8 cellular contexts compared by ENCODE assay signal in genomic region chr10:13161267-13162012, GRCh38. TPM values are rescaled to one million over a fixed set of nuclear protein-coding genes. Genes with fewer than 3 reads are reported as not detected.
DNase-seq lines count a peak whose midpoint lies in the region; ATAC-seq, FAIRE-seq and TF ChIP-seq lines count a peak whose summit lies in the region.

Gene MCM10 (plus strand): TSS chr10:13161558. CDS start chr10:13164203, 2,645 bp downstream.

- WGBS in HepG2 (ENCODE audit: low lambda C conversion rate) = under 1% methylated on average over 21 of the region's 59 CpGs

- H2AFZ ChIP-seq in HepG2 (ENCODE audit: low read length) = peak within 1 kb of the TSS; percentile 99

- H3K9ac ChIP-seq in HepG2 (ENCODE audit: insufficient read depth, low read depth, low read length) = peak within 1 kb of the TSS; percentile 64

- H3K27me3 ChIP-seq in HepG2 (ENCODE audit: control insufficient read depth in 1 of 2, insufficient read depth in 2 of 2, low read length in 2 of 2) = no peaks in the 10 kb centered on the region

- peak within 1 kb of the TSS; percentile 67 to 87 (median 79) for H3K4me3 ChIP-seq in HepG2 (replicated peaks in 1 of 3; ENCODE audit: insufficient read depth in 1 of 3, low read depth in 2 of 3, low read length in 3 of 3)

- peaks cover 3 to 7% of the 10 kb centered on the region in 2 donors for H3K36me3 Mint-ChIP-seq in CD14-positive monocyte
- H3K36me3 Mint-ChIP-seq in activated CD4-positive, alpha-beta T cell treated with anti-CD3 and anti-CD28 coated beads, Interleukin-2, amount 10 ng/mL, durations not matched to agents 7 days and 5 days (ENCODE audit: low read depth) = peaks cover 18% of the 10 kb centered on the region

- peak within 1 kb of the TSS; percentile 76 to 89 for H3K4me3 Mint-ChIP-seq in CD14-positive monocyte
- peak within 1 kb of the TSS; percentile 92 for H3K4me3 Mint-ChIP-seq in activated CD4-positive, alpha-beta T cell treated with anti-CD3 and anti-CD28 coated beads, Interleukin-2, amount 10 ng/mL, durations not matched to agents 7 days and 5 days

- H3K36me3 ChIP-seq in HepG2 (replicated peaks in 1 of 2; ENCODE audit: control insufficient read depth in 1 of 2, insufficient read depth in 2 of 2, low read length in 2 of 2) = no peaks in the 10 kb centered on the region

- CTCF ChIA-PET in activated CD4-positive, alpha-beta T cell treated with anti-CD3 and anti-CD28 coated beads, Interleukin-2, amount 10 ng/mL, durations not matched to agents 7 days and 5 days (lab: Charles Lee) = interaction anchor here (0.6 to 3.2 kb wide), 14 partner anchors 9 to 556 kb away, joined by 3 to 17 read pairs (median 5); partner anchors contain the start of gene OPTN
- CTCF ChIA-PET in HepG2 (lab: Yijun Ruan, JAX; ENCODE audit: low intra/inter-chr PET ratio, low total read pairs) = interaction anchor here (1.2 to 1.8 kb wide), 3 partner anchors 62 to 278 kb away, joined by 3 to 10 read pairs (median 9); partner anchors contain the start of gene OPTN

- DNase-seq in CD14-positive monocyte (ENCODE audit: low spot score) = peak; percentile 97
- peak; percentile 98 for DNase-seq in NCI-H69 (lab: John Stamatoyannopoulos, UW)
- peak; percentile 99 for DNase-seq in activated CD4-positive, alpha-beta T cell treated with anti-CD3 and anti-CD28 coated beads, Interleukin-2, amount 10 ng/mL, durations not matched to agents 7 days and 5 days
- peak; percentile 100 for DNase-seq in dermis blood vessel endothelial cell
- DNase-seq in HepG2 (ENCODE audit: low spot score) = peak; percentile 98
- DNase-seq in stimulated activated CD4-positive, alpha-beta T cell treated with anti-CD3 and anti-CD28 coated beads, Interleukin-4, amount 100 ng/mL, for 1 hour = peak; percentile 96

- POLR2A ChIA-PET in activated CD4-positive, alpha-beta T cell treated with anti-CD3 and anti-CD28 coated beads, Interleukin-2, amount 10 ng/mL, durations not matched to agents 7 days and 5 days (lab: Charles Lee) = no interaction called here
- POLR2A ChIA-PET in HepG2 (lab: Yijun Ruan, JAX) = interaction anchor here (0.8 to 1.9 kb wide), 2 partner anchors 137 to 141 kb away, joined by 3 to 7 read pairs; no protein-coding TSS in a partner anchor

- H3K27ac ChIP-seq in HepG2 (ENCODE audit: extremely low read length, insufficient read depth, low read length) = peak within 1 kb of the TSS; percentile 34

- BruUV-seq in HepG2 (replicated peaks; lab: Mats Ljungman, UMichigan) = TSS peak; percentile 81

- peaks cover 16% of the 10 kb centered on the region for H3K79me2 ChIP-seq in HepG2 (ENCODE audit: insufficient read depth, low read length)

- TF ChIP-seq EP300 in HepG2 (IDR thresholded peaks at IDR 0.05; ENCODE audit: low read depth in 2 of 2, low read length in 2 of 2) (peak in 1 of 2 experiments; percentile 34; a peak in 2 of 4 replicates), HepG2 (CRISPR knock-in tag; IDR thresholded peaks at IDR 0.05; ENCODE audit: borderline replicate concordance) (no peak)

- no peaks in the 10 kb centered on the region for H3K9me3 ChIP-seq in HepG2 (ENCODE audit: low read length)

- H3K4me1 ChIP-seq in HepG2 (ENCODE audit: insufficient read depth, low read length) = peaks cover 26% of the 10 kb centered on the region

- FAIRE-seq in HepG2 (lab: Jason Lieb, UNC) = peak; percentile 98

- H3K9me3 Mint-ChIP-seq in CD14-positive monocyte = peaks cover 0 to 3% (median 2%) of the 10 kb centered on the region in 7 donors
- H3K9me3 Mint-ChIP-seq in activated CD4-positive, alpha-beta T cell treated with anti-CD3 and anti-CD28 coated beads, Interleukin-2, amount 10 ng/mL, durations not matched to agents 7 days and 5 days = no peaks in the 10 kb centered on the region

- TF ChIP-seq CTCF in CD14-positive monocyte (IDR thresholded peaks at IDR 0.05) (peak; percentile 90), HepG2 (CRISPR knock-in tag; IDR thresholded peaks at IDR 0.05) (peak; percentile 95)

- ATAC-seq in GM19351 (IDR thresholded peaks at IDR 0.05; ENCODE audit: unreplicated experiment) (peak; percentile 99), HG03521 (IDR thresholded peaks at IDR 0.05; ENCODE audit: unreplicated experiment) (peak; percentile 100), HepG2 (peak; percentile 99)

- TF ChIP-seq POLR2A in HepG2 (IDR thresholded peaks at IDR 0.05; ENCODE audit: insufficient read depth in 1 of 2, low read depth in 2 of 2, low read length in 2 of 2) = peak in 1 of 2 experiments; percentile 48; a peak in 2 of 4 replicates

- H3K4me1 Mint-ChIP-seq in CD14-positive monocyte = peaks cover 19% of the 10 kb centered on the region
- H3K4me1 Mint-ChIP-seq in activated CD4-positive, alpha-beta T cell treated with anti-CD3 and anti-CD28 coated beads, Interleukin-2, amount 10 ng/mL, durations not matched to agents 7 days and 5 days = peaks cover 46% of the 10 kb centered on the region

- TF ChIP-seq RAD21 in HepG2 (CRISPR knock-in tag; IDR thresholded peaks at IDR 0.05) = peak; percentile 80

- H3K4me2 ChIP-seq in HepG2 (ENCODE audit: low read depth, low read length) = peak within 1 kb of the TSS; percentile 93

- peak within 1 kb of the TSS in 5 of 7 donors; percentile 19 to 89 (median 77) for H3K27ac Mint-ChIP-seq in CD14-positive monocyte
- peak within 1 kb of the TSS; percentile 90 for H3K27ac Mint-ChIP-seq in activated CD4-positive, alpha-beta T cell treated with anti-CD3 and anti-CD28 coated beads, Interleukin-2, amount 10 ng/mL, durations not matched to agents 7 days and 5 days

- peaks cover 2 to 8% (median 7%) of the 10 kb centered on the region in 3 donors for H3K27me3 Mint-ChIP-seq in CD14-positive monocyte (ENCODE audit: low read depth in 3 of 3)
- H3K27me3 Mint-ChIP-seq in activated CD4-positive, alpha-beta T cell treated with anti-CD3 and anti-CD28 coated beads, Interleukin-2, amount 10 ng/mL, durations not matched to agents 7 days and 5 days = no peaks in the 10 kb centered on the region

- intact Hi-C loops in CD14-positive monocyte (cut with micrococcal nuclease) = loop anchor here (2.0 to 5.0 kb wide), 2 partner anchors 141 kb away; partner anchors contain the start of gene PHYH (in 1 of the 2)
- intact Hi-C loops in HepG2 (cut with micrococcal nuclease; ENCODE audit: unreplicated experiment) = loop anchor here (1.0 to 5.0 kb wide), 3 partner anchors 59 to 191 kb away; partner anchors contain the start of gene OPTN

- no peaks in the 10 kb centered on the region for H4K20me1 ChIP-seq in HepG2 (ENCODE audit: insufficient read depth, low read length)

- in situ Hi-C loops in HepG2 (cut with HindIII; ENCODE audit: extremely low pct_ligation_motif_present, low pct_unique_long_range_greater_than_20kb) = no loop called here

TF ChIP-seq in HepG2, 621 proteins besides CTCF, POLR2A, EP300 and RAD21 (continues in another document):
- TF ChIP-seq TFDP1 (CRISPR knock-in tag; IDR thresholded peaks at IDR 0.05; ENCODE audit: borderline replicate concordance) = peak; percentile 99
- no peak for TF ChIP-seq ZNF577 (CRISPR knock-in tag; IDR thresholded peaks at IDR 0.05; ENCODE audit: borderline replicate concordance, low read depth)
- no peak for TF ChIP-seq TCF7 (IDR thresholded peaks at IDR 0.05; ENCODE audit: low read depth)
- TF ChIP-seq ZSCAN31 (CRISPR knock-in tag; IDR thresholded peaks at IDR 0.05; ENCODE audit: low read depth) = peak; percentile 64; the same call in 1 of the 2 replicates

RNA-seq across cellular contexts. Expression of gene MCM10, which starts in this region (rescaled TPM):
- not detected for polyA plus RNA-seq in CD14-positive monocyte
- total RNA-seq in activated CD4-positive, alpha-beta T cell treated with anti-CD3 and anti-CD28 coated beads, Interleukin-2, amount 10 ng/mL, durations not matched to agents 7 days and 5 days = 10 to 100 TPM; 57.4 to 65.4 TPM
- 6.3 and 19.5 TPM in 2 replicates for total RNA-seq in dermis blood vessel endothelial cell
- 31.3 and 41.8 TPM in 2 replicates for total RNA-seq in HepG2 (2016; rRNA removed; fragmentation: Illumina TruSeq; extraction: Trizol)
- total RNA-seq in HepG2 (2016; cell fraction: cytosol; rRNA removed; fragmentation: Illumina TruSeq; extraction: Trizol; ENCODE audit: low read depth) = 5.6 and 6.2 TPM in 2 replicates
- total RNA-seq in HepG2 (2016; cell fraction: insoluble cytoplasmic fraction; rRNA removed; fragmentation: Illumina TruSeq; extraction: Trizol) = 28.3 and 39.8 TPM in 2 replicates
- 7.1 and 8.4 TPM in 2 replicates for total RNA-seq in HepG2 (2016; cell fraction: membrane; rRNA removed; fragmentation: Illumina TruSeq; extraction: Trizol)
- 27.5 and 28.3 TPM in 2 replicates for total RNA-seq in HepG2 (2016; cell fraction: nucleus; rRNA removed; fragmentation: Illumina TruSeq; extraction: Trizol)
- 2.0 and 2.8 TPM in 2 replicates for polyA plus RNA-seq in HepG2 (2011; rRNA removed)
- polyA plus RNA-seq in HepG2 (2011; cell fraction: cytosol; rRNA removed) = 1.7 and 1.9 TPM in 2 replicates
- polyA plus RNA-seq in HepG2 (2011; cell fraction: nucleus; rRNA removed) = 2.7 and 2.8 TPM in 2 replicates
- polyA plus RNA-seq in HepG2 (2012) = 2.2 and 7.7 TPM in 2 replicates
- 0.73 and 0.94 TPM in 2 replicates for polyA plus RNA-seq in HepG2 (2016; cell fraction: cytosol; fragmentation: Illumina TruSeq; extraction: Trizol; ENCODE audit: low read depth)
- 24.9 and 28.1 TPM in 2 replicates for polyA plus RNA-seq in HepG2 (2016; cell fraction: insoluble cytoplasmic fraction; fragmentation: Illumina TruSeq; extraction: Trizol; ENCODE audit: low read depth)
- 2.0 and 2.2 TPM in 2 replicates for polyA plus RNA-seq in HepG2 (2016; cell fraction: membrane; fragmentation: Illumina TruSeq; extraction: Trizol; ENCODE audit: low read depth)
- polyA plus RNA-seq in HepG2 (2016; cell fraction: nucleus; fragmentation: Illumina TruSeq; extraction: Trizol; ENCODE audit: insufficient read depth, low read depth) = 16.5 and 22.1 TPM in 2 replicates
- 4.7 and 13.7 TPM in 2 replicates for polyA minus RNA-seq in HepG2 (2011; rRNA and poly(A)+ RNA removed; ENCODE audit: low replicate concordance)
- 4.3 and 4.8 TPM in 2 replicates for polyA minus RNA-seq in HepG2 (2011; cell fraction: cytosol; rRNA and poly(A)+ RNA removed)
- 11.3 and 12.1 TPM in 2 replicates for polyA minus RNA-seq in HepG2 (2011; cell fraction: nucleus; rRNA and poly(A)+ RNA removed)

Comparison
In these comparisons a context has a peak if more than half of its experiments do, and no peak if none do; other contexts are left out.
1. Peak in every context shown above with its lines: DNase-seq, ATAC-seq, H3K4me3 ChIP-seq and H3K27ac ChIP-seq.
2. Peak in DNase-seq in CD14-positive monocyte; RNA of the gene not detected or under 1 TPM.